In genomic region chr3:154182975-154183374, GRCh38 we compare ENCODE assay signal across 19 cellular contexts.
"Had no signal": no experiment of that assay in that cellular context is flagged by ENCODE, and none has a peak within 500 bp of the region (broad histone marks: within the 10 kb centered on the region; RNA-seq: fewer than 3 reads in every experiment).

No MANE protein-coding gene starts in this region.

- H3K27ac Mint-ChIP-seq: activated naive CD8-positive, alpha-beta T cell treated with anti-CD3 and anti-CD28 coated beads for 36 hours; natural killer cell; stimulated activated effector memory CD8-positive, alpha-beta T cell treated with anti-CD3 and anti-CD28 coated beads, Interleukin-12 subunit alpha, Interleukin-12 subunit beta, amount 100 ng/mL, for 72 hours; T-helper 1 cell treated with Interleukin-12 subunit alpha and Interleukin-12 subunit beta and Interleukin-4 antibody, amounts not matched to agents 30 μg/mL and 1 μg/mL, for 36 hours had no signal

- H3K36me3 Mint-ChIP-seq: activated naive CD8-positive, alpha-beta T cell treated with anti-CD3 and anti-CD28 coated beads for 36 hours; natural killer cell; stimulated activated effector memory CD8-positive, alpha-beta T cell treated with anti-CD3 and anti-CD28 coated beads, Interleukin-12 subunit alpha, Interleukin-12 subunit beta, amount 100 ng/mL, for 72 hours had no signal

- H3K4me1 ChIP-seq: gastrocnemius medialis had no signal

- H3K9me3 ChIP-seq: body of pancreas, gastrocnemius medialis, ovary had no signal

- H3K4me1 Mint-ChIP-seq: activated naive CD8-positive, alpha-beta T cell treated with anti-CD3 and anti-CD28 coated beads for 36 hours; natural killer cell; stimulated activated effector memory CD8-positive, alpha-beta T cell treated with anti-CD3 and anti-CD28 coated beads, Interleukin-12 subunit alpha, Interleukin-12 subunit beta, amount 100 ng/mL, for 72 hours had no signal

- H3K36me3 ChIP-seq: gastrocnemius medialis, heart right ventricle, ovary, tibial nerve had no signal

- H3K4me3 ChIP-seq: body of pancreas, dorsolateral prefrontal cortex, gastrocnemius medialis, heart right ventricle, ovary, tibial nerve had no signal

- H3K9me3 Mint-ChIP-seq: activated naive CD8-positive, alpha-beta T cell treated with anti-CD3 and anti-CD28 coated beads for 36 hours; natural killer cell; stimulated activated effector memory CD8-positive, alpha-beta T cell treated with anti-CD3 and anti-CD28 coated beads, Interleukin-12 subunit alpha, Interleukin-12 subunit beta, amount 100 ng/mL, for 72 hours; T-helper 1 cell treated with Interleukin-12 subunit alpha and Interleukin-12 subunit beta and Interleukin-4 antibody, amounts not matched to agents 30 μg/mL and 1 μg/mL, for 36 hours had no signal

- H3K4me3 Mint-ChIP-seq: activated naive CD8-positive, alpha-beta T cell treated with anti-CD3 and anti-CD28 coated beads for 36 hours; natural killer cell; stimulated activated effector memory CD8-positive, alpha-beta T cell treated with anti-CD3 and anti-CD28 coated beads, Interleukin-12 subunit alpha, Interleukin-12 subunit beta, amount 100 ng/mL, for 72 hours; T-helper 1 cell treated with Interleukin-12 subunit alpha and Interleukin-12 subunit beta and Interleukin-4 antibody, amounts not matched to agents 30 μg/mL and 1 μg/mL, for 36 hours had no signal

- H3K27me3 ChIP-seq: body of pancreas, gastrocnemius medialis, heart right ventricle, ovary, tibial nerve had no signal

- DNase-seq: activated CD4-positive, alpha-beta T cell treated with anti-CD3 and anti-CD28 coated beads, Interleukin-2, amount 50 U/mL, for 1 hour; activated CD4-positive, CD25-positive, alpha-beta regulatory T cell treated with anti-CD3 and anti-CD28 coated beads, Interleukin-2, amount 50 U/mL, for 72 hours; activated CD8-positive, alpha-beta memory T cell treated with anti-CD3 and anti-CD28 coated beads for 24 hours; activated naive CD8-positive, alpha-beta T cell treated with anti-CD3 and anti-CD28 coated beads for 36 hours; amniotic stem cell; body of pancreas; caudate nucleus; dorsolateral prefrontal cortex; gastrocnemius medialis; heart right ventricle; kidney glomerular epithelial cell; left ventricle myocardium superior; natural killer cell; ovary; stimulated activated CD4-positive, alpha-beta T cell treated with anti-CD3 and anti-CD28 coated beads, Interleukin-4, amount 100 ng/mL, for 24 hours had no signal

- H3K27ac ChIP-seq: body of pancreas, dorsolateral prefrontal cortex, epithelial cell of prostate, gastrocnemius medialis, heart right ventricle, ovary, tibial nerve had no signal
